ENCODE assay signal across 33 cellular contexts in genomic region chr1:207841907-207842306, GRCh38.
DNase-seq lines count a peak whose midpoint lies in the region; ATAC-seq and TF ChIP-seq lines count a peak whose summit lies in the region.
"Had no signal": no experiment of that assay in that cellular context is flagged by ENCODE, and none has a peak within 500 bp of the region (broad histone marks: within the 10 kb centered on the region; RNA-seq: fewer than 3 reads in every experiment).

No MANE protein-coding gene starts in this region.

- H3K27ac ChIP-seq in coronary artery = no peak overlapping the region
- peak overlapping the region; percentile 56 for H3K27ac ChIP-seq in urinary bladder (ENCODE audit: low read depth)
- H3K27ac ChIP-seq: hepatocyte, parathyroid adenoma, right atrium auricular region had no signal

- 55% methylated on average over 5 of the region's 5 CpGs for WGBS in urinary bladder

- ATAC-seq in activated CD8-positive, alpha-beta memory T cell treated with anti-CD3 and anti-CD28 coated beads, Interleukin-2, amount 10 ng/mL, durations not matched to agents 7 days and 5 days = no peak
- ATAC-seq: activated T-cell treated with anti-CD3 and anti-CD28 coated beads, Interleukin-2, amount 50 U/mL, for 72 hours; left lobe of liver had no signal

- no peaks in the 10 kb centered on the region for H3K9me3 Mint-ChIP-seq in activated CD8-positive, alpha-beta memory T cell treated with anti-CD3 and anti-CD28 coated beads, Interleukin-2, amount 10 ng/mL, durations not matched to agents 7 days and 5 days (ENCODE audit: low read depth)
- H3K9me3 Mint-ChIP-seq in nephron = no peaks in the 10 kb centered on the region
- H3K9me3 Mint-ChIP-seq in activated T-helper 2 cell treated with anti-CD3 and anti-CD28 coated beads, Interferon-gamma antibody, Interleukin-2, Interleukin-4, amounts not matched to agents 10 μg/mL and 5 μg/mL and 100 μg/mL, durations not matched to agents 14 hours and 24 hours and 36 hours = no peaks in the 10 kb centered on the region
- H3K9me3 Mint-ChIP-seq: activated naive CD4-positive, alpha-beta T cell treated with anti-CD3 and anti-CD28 coated beads for 36 hours; activated T-cell treated with anti-CD3 and anti-CD28 coated beads, Interleukin-2, amount 50 U/mL, for 72 hours; CD4-positive, CD25-positive, alpha-beta regulatory T cell; IgD-negative memory B cell; naive B cell had no signal

- H3K27ac Mint-ChIP-seq in activated CD8-positive, alpha-beta memory T cell treated with anti-CD3 and anti-CD28 coated beads, Interleukin-2, amount 10 ng/mL, durations not matched to agents 7 days and 5 days = no peak overlapping the region
- H3K27ac Mint-ChIP-seq in nephron = peak overlapping the region in 2 of 3 experiments; percentile 64 to 82
- H3K27ac Mint-ChIP-seq in activated T-helper 2 cell treated with anti-CD3 and anti-CD28 coated beads, Interferon-gamma antibody, Interleukin-2, Interleukin-4, amounts not matched to agents 10 μg/mL and 5 μg/mL and 100 μg/mL, durations not matched to agents 14 hours and 24 hours and 36 hours = no peak overlapping the region
- H3K27ac Mint-ChIP-seq: activated naive CD4-positive, alpha-beta T cell treated with anti-CD3 and anti-CD28 coated beads for 36 hours; IgD-negative memory B cell had no signal

- no peaks in the 10 kb centered on the region for H3K9me3 ChIP-seq in BE2C
- H3K9me3 ChIP-seq: right atrium auricular region, SK-N-SH, spleen had no signal

- CTCF ChIA-PET in activated CD8-positive, alpha-beta memory T cell treated with anti-CD3 and anti-CD28 coated beads, Interleukin-2, amount 10 ng/mL, durations not matched to agents 7 days and 5 days (lab: Charles Lee) = interaction anchor here (1.5 to 1.6 kb wide), 3 partner anchors 9 to 122 kb away, joined by 4 to 8 read pairs (median 7); no protein-coding TSS in a partner anchor

- H3K27me3 ChIP-seq in BE2C = no peaks in the 10 kb centered on the region
- H3K27me3 ChIP-seq: hepatocyte, right atrium auricular region, spleen had no signal

- H3K27me3 Mint-ChIP-seq in activated CD8-positive, alpha-beta memory T cell treated with anti-CD3 and anti-CD28 coated beads, Interleukin-2, amount 10 ng/mL, durations not matched to agents 7 days and 5 days = no peaks in the 10 kb centered on the region
- H3K27me3 Mint-ChIP-seq in nephron (ENCODE audit: low read depth) = no peaks in the 10 kb centered on the region
- no peaks in the 10 kb centered on the region for H3K27me3 Mint-ChIP-seq in activated T-helper 2 cell treated with anti-CD3 and anti-CD28 coated beads, Interferon-gamma antibody, Interleukin-2, Interleukin-4, amounts not matched to agents 10 μg/mL and 5 μg/mL and 100 μg/mL, durations not matched to agents 14 hours and 24 hours and 36 hours (ENCODE audit: low read depth)
- H3K27me3 Mint-ChIP-seq: CD4-positive, CD25-positive, alpha-beta regulatory T cell; IgD-negative memory B cell; naive B cell had no signal

- H3K36me3 ChIP-seq in urinary bladder (ENCODE audit: insufficient read depth) (no peaks in the 10 kb centered on the region), BE2C (no peaks in the 10 kb centered on the region)
- H3K36me3 ChIP-seq: right atrium auricular region had no signal

- H3K36me3 Mint-ChIP-seq in activated CD8-positive, alpha-beta memory T cell treated with anti-CD3 and anti-CD28 coated beads, Interleukin-2, amount 10 ng/mL, durations not matched to agents 7 days and 5 days = peaks cover 19% of the 10 kb centered on the region
- H3K36me3 Mint-ChIP-seq in nephron (ENCODE audit: low read depth) = no peaks in the 10 kb centered on the region
- H3K36me3 Mint-ChIP-seq in activated T-helper 2 cell treated with anti-CD3 and anti-CD28 coated beads, Interferon-gamma antibody, Interleukin-2, Interleukin-4, amounts not matched to agents 10 μg/mL and 5 μg/mL and 100 μg/mL, durations not matched to agents 14 hours and 24 hours and 36 hours (ENCODE audit: low read depth) = peaks cover 53% of the 10 kb centered on the region

- no peak overlapping the region for H3K4me3 Mint-ChIP-seq in activated CD8-positive, alpha-beta memory T cell treated with anti-CD3 and anti-CD28 coated beads, Interleukin-2, amount 10 ng/mL, durations not matched to agents 7 days and 5 days
- H3K4me3 Mint-ChIP-seq in nephron = peak overlapping the region in 1 of 3 experiments; percentile 6
- H3K4me3 Mint-ChIP-seq in activated T-helper 2 cell treated with anti-CD3 and anti-CD28 coated beads, Interferon-gamma antibody, Interleukin-2, Interleukin-4, amounts not matched to agents 10 μg/mL and 5 μg/mL and 100 μg/mL, durations not matched to agents 14 hours and 24 hours and 36 hours (ENCODE audit: low read depth) = no peak overlapping the region
- H3K4me3 Mint-ChIP-seq: activated naive CD4-positive, alpha-beta T cell treated with anti-CD3 and anti-CD28 coated beads for 36 hours; activated T-cell treated with anti-CD3 and anti-CD28 coated beads, Interleukin-2, amount 50 U/mL, for 72 hours; IgD-negative memory B cell; naive B cell had no signal

- H3K4me1 ChIP-seq in urinary bladder (ENCODE audit: insufficient read depth) = no peaks in the 10 kb centered on the region
- no peaks in the 10 kb centered on the region for H3K4me1 ChIP-seq in BE2C

- peaks cover 27% of the 10 kb centered on the region for H3K4me1 Mint-ChIP-seq in activated CD8-positive, alpha-beta memory T cell treated with anti-CD3 and anti-CD28 coated beads, Interleukin-2, amount 10 ng/mL, durations not matched to agents 7 days and 5 days
- H3K4me1 Mint-ChIP-seq in nephron = peaks cover 3% of the 10 kb centered on the region
- peaks cover 26% of the 10 kb centered on the region for H3K4me1 Mint-ChIP-seq in activated T-helper 2 cell treated with anti-CD3 and anti-CD28 coated beads, Interferon-gamma antibody, Interleukin-2, Interleukin-4, amounts not matched to agents 10 μg/mL and 5 μg/mL and 100 μg/mL, durations not matched to agents 14 hours and 24 hours and 36 hours (ENCODE audit: low read depth)

- intact Hi-C loops in activated T-helper 2 cell treated with anti-CD3 and anti-CD28 coated beads, Interferon-gamma antibody, Interleukin-2, Interleukin-4, amounts not matched to agents 10 μg/mL and 5 μg/mL and 100 μg/mL, durations not matched to agents 14 hours and 24 hours and 36 hours (cut with micrococcal nuclease) = no loop called here

- H3K4me3 ChIP-seq in coronary artery (no peak overlapping the region), urinary bladder (ENCODE audit: low read depth, low read length) (no peak overlapping the region), BE2C (ENCODE audit: low read depth, low read length) (no peak overlapping the region)
- H3K4me3 ChIP-seq: hepatocyte, right atrium auricular region, spleen had no signal

- peak; percentile 43 for DNase-seq in activated CD8-positive, alpha-beta memory T cell treated with anti-CD3 and anti-CD28 coated beads, Interleukin-2, amount 50 U/mL, for 48 hours
- DNase-seq in activated CD8-positive, alpha-beta memory T cell treated with anti-CD3 and anti-CD28 coated beads, Interleukin-2, amount 10 ng/mL, durations not matched to agents 7 days and 5 days = no peak
- DNase-seq in coronary artery (ENCODE audit: low spot score) = peak; percentile 47
- DNase-seq in activated T-helper 2 cell treated with anti-CD3 and anti-CD28 coated beads, Interferon-gamma antibody, Interleukin-2, Interleukin-4, amounts not matched to agents 10 μg/mL and 5 μg/mL and 100 μg/mL, durations not matched to agents 14 hours and 24 hours and 36 hours (ENCODE audit: low spot score) = no peak
- no peak for DNase-seq in DMS153 (lab: John Stamatoyannopoulos, UW)
- DNase-seq in BE2C = no peak
- DNase-seq: 8988T; activated CD4-positive, alpha-beta T cell treated with anti-CD3 and anti-CD28 coated beads for 48 hours; activated naive CD4-positive, alpha-beta T cell treated with anti-CD3 and anti-CD28 coated beads for 36 hours; activated T-cell treated with anti-CD3 and anti-CD28 coated beads, Interleukin-2, amount 50 U/mL, for 72 hours; amniotic stem cell; CD4-positive, CD25-positive, alpha-beta regulatory T cell; effector CD8-positive, alpha-beta T cell; EL; erythroblast; foreskin melanocyte; GOT3; naive B cell; NCI-H1048; NCI-H1694; NCI-H2171; NCI-H510A; SK-N-SH; spleen; stimulated activated CD4-positive, alpha-beta T cell treated with anti-CD3 and anti-CD28 coated beads, Interleukin-2, amount 100 ng/mL, for 48 hours; substantia nigra had no signal

- no peak for TF ChIP-seq CTCF in coronary artery (IDR thresholded peaks at IDR 0.05)
- no peak for TF ChIP-seq CTCF in nephron (IDR thresholded peaks at IDR 0.05; ENCODE audit: unreplicated experiment in 3 of 3)
- no peak for TF ChIP-seq CTCF in BE2C (IDR thresholded peaks at IDR 0.05; ENCODE audit: low read depth, low read length)

Comparison
In these comparisons a context has a peak if more than half of its experiments do, and no peak if none do; other contexts are left out.
1. DNase-seq: peak in activated CD8-positive, alpha-beta memory T cell treated with anti-CD3 and anti-CD28 coated beads, Interleukin-2, amount 50 U/mL, for 48 hours (single experiment) and coronary artery (single experiment); none in activated CD8-positive, alpha-beta memory T cell treated with anti-CD3 and anti-CD28 coated beads, Interleukin-2, amount 10 ng/mL, durations not matched to agents 7 days and 5 days (single experiment), activated T-helper 2 cell treated with anti-CD3 and anti-CD28 coated beads, Interferon-gamma antibody, Interleukin-2, Interleukin-4, amounts not matched to agents 10 μg/mL and 5 μg/mL and 100 μg/mL, durations not matched to agents 14 hours and 24 hours and 36 hours (single experiment), DMS153 (single experiment) and BE2C (single experiment).
2. H3K27ac Mint-ChIP-seq: peak in nephron (2 of 3); none in activated CD8-positive, alpha-beta memory T cell treated with anti-CD3 and anti-CD28 coated beads, Interleukin-2, amount 10 ng/mL, durations not matched to agents 7 days and 5 days (single experiment) and activated T-helper 2 cell treated with anti-CD3 and anti-CD28 coated beads, Interferon-gamma antibody, Interleukin-2, Interleukin-4, amounts not matched to agents 10 μg/mL and 5 μg/mL and 100 μg/mL, durations not matched to agents 14 hours and 24 hours and 36 hours (single experiment).